21 cellular contexts compared by ENCODE assay signal in genomic region chr13:110554227-110554836, GRCh38. TPM values are rescaled to one million over a fixed set of nuclear protein-coding genes. Genes with fewer than 3 reads are reported as not detected.
DNase-seq lines count a peak whose midpoint lies in the region; ATAC-seq, FAIRE-seq and TF ChIP-seq lines count a peak whose summit lies in the region.
"Had no signal": no experiment of that assay in that cellular context is flagged by ENCODE, and none has a peak within 500 bp of the region (broad histone marks: within the 10 kb centered on the region; RNA-seq: fewer than 3 reads in every experiment).

No MANE protein-coding gene starts in this region.

- H3K27ac ChIP-seq in HepG2 (ENCODE audit: extremely low read length, insufficient read depth, low read length) = no peak overlapping the region
- peak overlapping the region in 1 of 3 donors; percentile 5 for H3K27ac ChIP-seq in right lobe of liver
- no peak overlapping the region for H3K27ac ChIP-seq in neural progenitor cell
- H3K27ac ChIP-seq in sigmoid colon = no peak overlapping the region

- peaks cover 3% of the 10 kb centered on the region for H3K4me1 Mint-ChIP-seq in neural progenitor cell
- no peaks in the 10 kb centered on the region for H3K4me1 Mint-ChIP-seq in activated CD8-positive, alpha-beta T cell treated with anti-CD3 and anti-CD28 coated beads for 36 hours (ENCODE audit: low read depth)

- H3K9me3 Mint-ChIP-seq in neural progenitor cell = peaks cover 2% of the 10 kb centered on the region
- no peaks in the 10 kb centered on the region for H3K9me3 Mint-ChIP-seq in activated CD8-positive, alpha-beta T cell treated with anti-CD3 and anti-CD28 coated beads for 36 hours

- POLR2A ChIA-PET in HepG2 (lab: Yijun Ruan, JAX) = no interaction called here
- POLR2A ChIA-PET in activated CD8-positive, alpha-beta T cell treated with anti-CD3 and anti-CD28 coated beads for 36 hours (lab: Charles Lee) = interaction anchor here (1.0 kb wide), 1 partner anchor 21 kb away, joined by 3 read pairs; no protein-coding TSS in a partner anchor

- H3K27me3 ChIP-seq in HepG2 (ENCODE audit: control insufficient read depth in 1 of 2, insufficient read depth in 2 of 2, low read length in 2 of 2) (no peaks in the 10 kb centered on the region), right lobe of liver (no peaks in the 10 kb centered on the region), neural progenitor cell (peaks cover 4% of the 10 kb centered on the region), sigmoid colon (no peaks in the 10 kb centered on the region)
- H3K27me3 ChIP-seq: MG63 had no signal

- TF ChIP-seq EP300 in HepG2 (IDR thresholded peaks at IDR 0.05; ENCODE audit: low read depth in 2 of 2, low read length in 2 of 2) (no peak), HepG2 (CRISPR knock-in tag; IDR thresholded peaks at IDR 0.05; ENCODE audit: borderline replicate concordance) (no peak), sigmoid colon (IDR thresholded peaks at IDR 0.05) (no peak)

- in situ Hi-C loops in HepG2 (cut with HindIII; ENCODE audit: extremely low pct_ligation_motif_present, low pct_unique_long_range_greater_than_20kb) = no loop called here

- H3K79me2 ChIP-seq in HepG2 (ENCODE audit: insufficient read depth, low read length) = peaks cover 82% of the 10 kb centered on the region
- H3K79me2 ChIP-seq in neural progenitor cell (ENCODE audit: low read depth) = no peaks in the 10 kb centered on the region

- H3K4me1 ChIP-seq in HepG2 (ENCODE audit: insufficient read depth, low read length) (peaks cover 85% of the 10 kb centered on the region), right lobe of liver (peaks cover 0 to 52% (median 11%) of the 10 kb centered on the region in 4 donors), neural progenitor cell (peaks cover 5% of the 10 kb centered on the region), sigmoid colon (peaks cover 0 to 14% (median 11%) of the 10 kb centered on the region in 4 donors)

- H3K9me3 ChIP-seq in HepG2 (ENCODE audit: low read length) (no peaks in the 10 kb centered on the region), right lobe of liver (no peaks in the 10 kb centered on the region), neural progenitor cell (ENCODE audit: low read depth) (no peaks in the 10 kb centered on the region), sigmoid colon (no peaks in the 10 kb centered on the region)
- H3K9me3 ChIP-seq: MG63 had no signal

- H2AFZ ChIP-seq in HepG2 (ENCODE audit: low read length) (no peak overlapping the region), neural progenitor cell (replicated peaks) (peak overlapping the region; percentile 17)

- no peak overlapping the region for H3K4me3 Mint-ChIP-seq in neural progenitor cell
- no peak overlapping the region for H3K4me3 Mint-ChIP-seq in activated CD8-positive, alpha-beta T cell treated with anti-CD3 and anti-CD28 coated beads for 36 hours
- H3K4me3 Mint-ChIP-seq: CD14-positive monocyte had no signal

- TF ChIP-seq RAD21 in HepG2 (CRISPR knock-in tag; IDR thresholded peaks at IDR 0.05) = no peak

- H3K4me2 ChIP-seq in HepG2 (ENCODE audit: low read depth, low read length) (no peak overlapping the region), neural progenitor cell (no peak overlapping the region)

- intact Hi-C loops in HepG2 (cut with micrococcal nuclease; ENCODE audit: unreplicated experiment) (loop anchor here (2.0 kb wide), 1 partner anchor 98 kb away; no protein-coding TSS in a partner anchor), right lobe of liver (cut with DNase I) (no loop called here), sigmoid colon (cut with DNase I) (no loop called here)
- intact Hi-C loops in activated CD8-positive, alpha-beta T cell treated with anti-CD3 and anti-CD28 coated beads for 36 hours (cut with micrococcal nuclease) = no loop called here

- ATAC-seq in HepG2 = no peak
- no peak for ATAC-seq in right lobe of liver
- ATAC-seq in HG02678 (IDR thresholded peaks at IDR 0.05; ENCODE audit: unreplicated experiment) = no peak
- no peak for ATAC-seq in activated CD8-positive, alpha-beta T cell treated with anti-CD3 and anti-CD28 coated beads for 36 hours

- H3K4me3 ChIP-seq in HepG2 (replicated peaks in 1 of 3; ENCODE audit: insufficient read depth in 1 of 3, low read depth in 2 of 3, low read length in 3 of 3) (no peak overlapping the region), right lobe of liver (no peak overlapping the region), neural progenitor cell (no peak overlapping the region), sigmoid colon (no peak overlapping the region)
- H3K4me3 ChIP-seq: MG63 had no signal

- BruUV-seq in HepG2 (replicated peaks; lab: Mats Ljungman, UMichigan) = no TSS peak

- H3F3A ChIP-seq in neural progenitor cell (ENCODE audit: low read depth) = no peaks in the 10 kb centered on the region

- H4K20me1 ChIP-seq in HepG2 (ENCODE audit: insufficient read depth, low read length) = peaks cover 24% of the 10 kb centered on the region; the same call in 1 of the 2 replicates
- H4K20me1 ChIP-seq in neural progenitor cell (ENCODE audit: low read depth) = no peaks in the 10 kb centered on the region

- H3K27me3 Mint-ChIP-seq in neural progenitor cell (ENCODE audit: insufficient read depth, low read depth) = peaks cover 12% of the 10 kb centered on the region
- no peaks in the 10 kb centered on the region for H3K27me3 Mint-ChIP-seq in activated CD8-positive, alpha-beta T cell treated with anti-CD3 and anti-CD28 coated beads for 36 hours

- no peak overlapping the region for H3K27ac Mint-ChIP-seq in neural progenitor cell
- H3K27ac Mint-ChIP-seq in activated CD8-positive, alpha-beta T cell treated with anti-CD3 and anti-CD28 coated beads for 36 hours = no peak overlapping the region

- CTCF ChIA-PET in HepG2 (lab: Yijun Ruan, JAX; ENCODE audit: low intra/inter-chr PET ratio, low total read pairs) = no interaction called here
- CTCF ChIA-PET in activated CD8-positive, alpha-beta T cell treated with anti-CD3 and anti-CD28 coated beads for 36 hours (lab: Charles Lee) = interaction anchor here (1.0 kb wide), 1 partner anchor 15 kb away, joined by 3 read pairs; no protein-coding TSS in a partner anchor

- TF ChIP-seq CTCF in HepG2 (CRISPR knock-in tag; IDR thresholded peaks at IDR 0.05) (no peak), right lobe of liver (IDR thresholded peaks at IDR 0.05) (no peak), neural progenitor cell (IDR thresholded peaks at IDR 0.05) (no peak), sigmoid colon (IDR thresholded peaks at IDR 0.05) (no peak)
- no peak for TF ChIP-seq CTCF in activated CD8-positive, alpha-beta T cell treated with anti-CD3 and anti-CD28 coated beads for 36 hours (IDR thresholded peaks at IDR 0.05)

- TF ChIP-seq POLR2A in HepG2 (IDR thresholded peaks at IDR 0.05; ENCODE audit: insufficient read depth in 1 of 2, low read depth in 2 of 2, low read length in 2 of 2) = no peak
- TF ChIP-seq POLR2A in right lobe of liver (IDR thresholded peaks at IDR 0.05) = no peak
- no peak for TF ChIP-seq POLR2A in sigmoid colon (IDR thresholded peaks at IDR 0.05)

- H3K36me3 ChIP-seq in HepG2 (replicated peaks in 1 of 2; ENCODE audit: control insufficient read depth in 1 of 2, insufficient read depth in 2 of 2, low read length in 2 of 2) (peaks cover 3 to 12% of the 10 kb centered on the region in 2 experiments; a peak in 3 of 5 replicates), right lobe of liver (peaks cover 0 to 3% (median 0%) of the 10 kb centered on the region in 4 donors), neural progenitor cell (no peaks in the 10 kb centered on the region), sigmoid colon (no peaks in the 10 kb centered on the region)
- H3K36me3 ChIP-seq: MG63 had no signal

- 90% methylated on average over 8 of the region's 8 CpGs for WGBS in HepG2 (ENCODE audit: low lambda C conversion rate)
- 86% methylated on average over 5 of the region's 8 CpGs for WGBS in right lobe of liver (ENCODE audit: insufficient coverage, low coverage, low lambda C conversion rate, missing lambda C conversion rate)
- 92 to 93% methylated on average over 8 of the region's 8 CpGs for WGBS in sigmoid colon, 2 donors

- no peak for FAIRE-seq in HepG2 (lab: Jason Lieb, UNC)
- FAIRE-seq: A204.1, D721Med, H54 had no signal

- DNase-seq in HepG2 (ENCODE audit: low spot score) (no peak), right lobe of liver (no peak), islet precursor cell (peak; percentile 78), neural progenitor cell (ENCODE audit: low spot score) (no peak), sigmoid colon (no peak), HuH-7.5 (ENCODE audit: low spot score) (no peak)
- DNase-seq in activated CD8-positive, alpha-beta T cell treated with anti-CD3 and anti-CD28 coated beads for 36 hours = no peak
- DNase-seq: DMS53, Kasumi-1, MG63, NCI-H1048, NCI-H1417 treated with DMSO at 0.1 percent for 48 hours, NCI-H187, NCI-H345, NCI-H524, Right ventricle myocardium superior had no signal

- no peaks in the 10 kb centered on the region for H3K36me3 Mint-ChIP-seq in neural progenitor cell
- peaks cover 4% of the 10 kb centered on the region for H3K36me3 Mint-ChIP-seq in activated CD8-positive, alpha-beta T cell treated with anti-CD3 and anti-CD28 coated beads for 36 hours (ENCODE audit: low read depth)

- H3K9ac ChIP-seq in HepG2 (ENCODE audit: insufficient read depth, low read depth, low read length) = no peak overlapping the region
- H3K9ac ChIP-seq in neural progenitor cell = no peak overlapping the region

RNA-seq across cellular contexts. Expression of gene RAB20, which starts 7.2 kb away (rescaled TPM):
- 15.2 and 15.6 TPM in 2 replicates for total RNA-seq in HepG2 (2016; rRNA removed; fragmentation: Illumina TruSeq; extraction: Trizol)
- 5.8 and 6.2 TPM in 2 replicates for total RNA-seq in HepG2 (2016; cell fraction: cytosol; rRNA removed; fragmentation: Illumina TruSeq; extraction: Trizol; ENCODE audit: low read depth)
- 13.5 and 15.3 TPM in 2 replicates for total RNA-seq in HepG2 (2016; cell fraction: insoluble cytoplasmic fraction; rRNA removed; fragmentation: Illumina TruSeq; extraction: Trizol)
- 12.0 and 13.1 TPM in 2 replicates for total RNA-seq in HepG2 (2016; cell fraction: membrane; rRNA removed; fragmentation: Illumina TruSeq; extraction: Trizol)
- total RNA-seq in HepG2 (2016; cell fraction: nucleus; rRNA removed; fragmentation: Illumina TruSeq; extraction: Trizol) = 6.5 and 7.9 TPM in 2 replicates
- polyA plus RNA-seq in HepG2 (2011; rRNA removed) = 27.3 and 30.5 TPM in 2 replicates
- 28.4 and 39.0 TPM in 2 replicates for polyA plus RNA-seq in HepG2 (2011; cell fraction: cytosol; rRNA removed)
- polyA plus RNA-seq in HepG2 (2011; cell fraction: nucleus; rRNA removed) = 12.0 and 13.8 TPM in 2 replicates
- 14.6 and 20.9 TPM in 2 replicates for polyA plus RNA-seq in HepG2 (2012)
- polyA plus RNA-seq in HepG2 (2016; cell fraction: cytosol; fragmentation: Illumina TruSeq; extraction: Trizol; ENCODE audit: low read depth) = 4.5 and 5.9 TPM in 2 replicates
- polyA plus RNA-seq in HepG2 (2016; cell fraction: insoluble cytoplasmic fraction; fragmentation: Illumina TruSeq; extraction: Trizol; ENCODE audit: low read depth) = 13.3 and 15.2 TPM in 2 replicates
- polyA plus RNA-seq in HepG2 (2016; cell fraction: membrane; fragmentation: Illumina TruSeq; extraction: Trizol; ENCODE audit: low read depth) = 7.5 and 8.5 TPM in 2 replicates
- 9.6 and 9.8 TPM in 2 replicates for polyA plus RNA-seq in HepG2 (2016; cell fraction: nucleus; fragmentation: Illumina TruSeq; extraction: Trizol; ENCODE audit: insufficient read depth, low read depth)
- 7.5 and 23.0 TPM in 2 replicates for polyA minus RNA-seq in HepG2 (2011; rRNA and poly(A)+ RNA removed; ENCODE audit: low replicate concordance)
- 12.6 and 15.1 TPM in 2 replicates for polyA minus RNA-seq in HepG2 (2011; cell fraction: cytosol; rRNA and poly(A)+ RNA removed)
- 8.2 TPM in 2 replicates for polyA minus RNA-seq in HepG2 (2011; cell fraction: nucleus; rRNA and poly(A)+ RNA removed)
- 10 to 100 TPM; 12.5 to 47.2 (median 36.3) TPM for total RNA-seq in right lobe of liver
- total RNA-seq in neural progenitor cell (ENCODE audit: low replicate concordance) = 0.58 and 2.4 TPM in 2 replicates
- total RNA-seq in sigmoid colon = 10 to 100 TPM in 3 of 4 donors, 1 to 10 TPM in 1; 6.9 to 21.3 (median 15.1) TPM
- polyA plus RNA-seq in sigmoid colon = 10 to 100 TPM; 48.8 to 61.7 (median 59.5) TPM
- total RNA-seq in activated CD8-positive, alpha-beta T cell treated with anti-CD3 and anti-CD28 coated beads for 36 hours = 10 to 100 TPM; 10.3 to 11.1 TPM
